ENCODE assay signal across 20 cellular contexts in genomic region chr18:67144342-67144741, GRCh38.
"Had no signal": no experiment of that assay in that cellular context is flagged by ENCODE, and none has a peak within 500 bp of the region (broad histone marks: within the 10 kb centered on the region; RNA-seq: fewer than 3 reads in every experiment).

No MANE protein-coding gene starts in this region.

- ATAC-seq: activated CD4-positive, alpha-beta T cell treated with anti-CD3 and anti-CD28 coated beads for 36 hours; heart left ventricle; left colon; natural killer cell treated with Interleukin-12 subunit alpha and Interleukin-12 subunit beta and Interleukin-15 and Interleukin-18, amount 100 ng/mL, for 72 hours; psoas muscle had no signal

- H3K4me3 Mint-ChIP-seq: activated B cell treated with CpG ODN at 0.5 μM for 24 hours; activated CD4-positive, alpha-beta T cell treated with anti-CD3 and anti-CD28 coated beads for 36 hours; activated naive CD4-positive, alpha-beta T cell treated with anti-CD3 and anti-CD28 coated beads for 36 hours; activated naive CD8-positive, alpha-beta T cell treated with anti-CD3 and anti-CD28 coated beads, Interleukin-2, amount 10 ng/mL, durations not matched to agents 7 days and 5 days; memory B cell; natural killer cell treated with Interleukin-12 subunit alpha and Interleukin-12 subunit beta and Interleukin-15 and Interleukin-18, amount 100 ng/mL, for 72 hours had no signal

- H3K27ac Mint-ChIP-seq: activated B cell treated with CpG ODN at 0.5 μM for 24 hours; activated CD4-positive, alpha-beta T cell treated with anti-CD3 and anti-CD28 coated beads for 36 hours; activated naive CD4-positive, alpha-beta T cell treated with anti-CD3 and anti-CD28 coated beads for 36 hours; activated naive CD8-positive, alpha-beta T cell treated with anti-CD3 and anti-CD28 coated beads, Interleukin-2, amount 10 ng/mL, durations not matched to agents 7 days and 5 days; memory B cell; natural killer cell treated with Interleukin-12 subunit alpha and Interleukin-12 subunit beta and Interleukin-15 and Interleukin-18, amount 100 ng/mL, for 72 hours had no signal

- H3K4me1 Mint-ChIP-seq: activated B cell treated with CpG ODN at 0.5 μM for 24 hours; activated CD4-positive, alpha-beta T cell treated with anti-CD3 and anti-CD28 coated beads for 36 hours; activated naive CD8-positive, alpha-beta T cell treated with anti-CD3 and anti-CD28 coated beads, Interleukin-2, amount 10 ng/mL, durations not matched to agents 7 days and 5 days; memory B cell had no signal

- DNase-seq: activated B cell treated with CpG ODN at 0.5 μM for 24 hours; activated CD4-positive, alpha-beta T cell treated with anti-CD3 and anti-CD28 coated beads for 36 hours; activated CD4-positive, alpha-beta T cell treated with anti-CD3 and anti-CD28 coated beads, Interleukin-2, amount 50 U/mL, for 4 hours; activated CD8-positive, alpha-beta memory T cell treated with anti-CD3 and anti-CD28 coated beads, Interleukin-2, amount 50 U/mL, for 48 hours; activated naive CD4-positive, alpha-beta T cell treated with anti-CD3 and anti-CD28 coated beads for 36 hours; activated naive CD8-positive, alpha-beta T cell treated with anti-CD3 and anti-CD28 coated beads, Interleukin-2, amount 10 ng/mL, durations not matched to agents 7 days and 5 days; activated T-cell treated with anti-CD3 and anti-CD28 coated beads, Interleukin-2, amount 50 U/mL, for 48 hours; cortex of kidney; heart left ventricle; left colon; pancreas; psoas muscle; spleen; stimulated activated CD4-positive, alpha-beta T cell treated with anti-CD3 and anti-CD28 coated beads, Interleukin-4, amount 100 ng/mL, for 1 hour; stimulated activated naive CD4-positive, alpha-beta T cell; testis; trophoblast cell; uterus had no signal

- H3K9me3 Mint-ChIP-seq: activated B cell treated with CpG ODN at 0.5 μM for 24 hours; activated naive CD4-positive, alpha-beta T cell treated with anti-CD3 and anti-CD28 coated beads for 36 hours; activated naive CD8-positive, alpha-beta T cell treated with anti-CD3 and anti-CD28 coated beads, Interleukin-2, amount 10 ng/mL, durations not matched to agents 7 days and 5 days; memory B cell; natural killer cell treated with Interleukin-12 subunit alpha and Interleukin-12 subunit beta and Interleukin-15 and Interleukin-18, amount 100 ng/mL, for 72 hours had no signal

- H3K36me3 Mint-ChIP-seq: activated naive CD8-positive, alpha-beta T cell treated with anti-CD3 and anti-CD28 coated beads, Interleukin-2, amount 10 ng/mL, durations not matched to agents 7 days and 5 days; memory B cell; natural killer cell treated with Interleukin-12 subunit alpha and Interleukin-12 subunit beta and Interleukin-15 and Interleukin-18, amount 100 ng/mL, for 72 hours had no signal

- H3K27me3 Mint-ChIP-seq: activated B cell treated with CpG ODN at 0.5 μM for 24 hours; activated CD4-positive, alpha-beta T cell treated with anti-CD3 and anti-CD28 coated beads for 36 hours; memory B cell; natural killer cell treated with Interleukin-12 subunit alpha and Interleukin-12 subunit beta and Interleukin-15 and Interleukin-18, amount 100 ng/mL, for 72 hours had no signal
